13 cellular contexts compared by ENCODE assay signal in the genomic region with DNA sequence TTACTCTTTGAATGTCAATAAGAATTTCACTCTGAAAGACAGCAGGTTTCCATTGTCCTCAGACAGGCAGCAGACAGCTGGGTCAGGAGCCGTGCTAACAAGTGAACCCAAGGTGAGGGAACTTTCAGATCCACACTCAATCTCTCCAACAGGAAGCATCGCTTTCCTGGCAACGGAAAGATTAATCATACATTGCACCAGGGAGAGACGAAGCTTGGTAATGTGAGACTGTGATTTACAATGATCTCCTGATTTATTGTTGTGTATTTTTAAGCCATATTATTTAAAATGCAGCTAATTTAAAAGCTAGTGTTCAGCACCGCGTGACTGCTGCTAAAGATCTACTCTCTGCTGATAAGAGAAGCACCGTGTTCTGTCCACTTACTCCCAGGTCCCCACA. TPM values are rescaled to one million over a fixed set of nuclear protein-coding genes. Genes with fewer than 3 reads are reported as not detected.
DNase-seq lines count a peak whose midpoint lies in the region; ATAC-seq, FAIRE-seq and TF ChIP-seq lines count a peak whose summit lies in the region.
"Had no signal": no experiment of that assay in that cellular context is flagged by ENCODE, and none has a peak within 500 bp of the region (broad histone marks: within the 10 kb centered on the region; RNA-seq: fewer than 3 reads in every experiment).

No MANE protein-coding gene starts in this region.

- intact Hi-C loops in body of pancreas (cut with DNase I) (no loop called here), colonic mucosa (cut with DNase I) (no loop called here)
- intact Hi-C loops in CD4-positive, alpha-beta memory T cell (cut with micrococcal nuclease), result no loop called here

- peaks cover 12% of the 10 kb centered on the region for H3K4me1 ChIP-seq in ACC112 (ENCODE audit: control insufficient read depth, insufficient read depth, low read length, unreplicated experiment)
- H3K4me1 ChIP-seq in body of pancreas, result peaks cover 31% of the 10 kb centered on the region
- peaks cover 11% of the 10 kb centered on the region for H3K4me1 ChIP-seq in CD4-positive, alpha-beta memory T cell (ENCODE audit: insufficient read depth, low read length)
- no peaks in the 10 kb centered on the region for H3K4me1 ChIP-seq in colonic mucosa

- H2AFZ ChIP-seq in ACC112 (ENCODE audit: low read length, unreplicated experiment), result peak overlapping the region; percentile 40

- H3K9me3 ChIP-seq in body of pancreas (no peaks in the 10 kb centered on the region), colonic mucosa (no peaks in the 10 kb centered on the region)
- H3K9me3 ChIP-seq in CD4-positive, alpha-beta memory T cell (ENCODE audit: control insufficient read depth in 1 of 2, low read length in 2 of 2), result no peaks in the 10 kb centered on the region
- H3K9me3 ChIP-seq: BLaER1 treated with 17β-estradiol and CSF1 and Interleukin-3, amounts not matched to agents 10 nM and 100 nM had no signal

- CTCF ChIA-PET in CD4-positive, alpha-beta memory T cell (lab: Charles Lee; ENCODE audit: partially characterized antibody), result no interaction called here

- POLR2A ChIA-PET in CD4-positive, alpha-beta memory T cell (lab: Charles Lee; ENCODE audit: partially characterized antibody), result no interaction called here

- 5 to 12% methylated on average over 7 of the region's 7 CpGs for WGBS in body of pancreas, 2 donors

- no peak overlapping the region for H3K9ac ChIP-seq in colonic mucosa (ENCODE audit: low read depth in 2 of 2, low read length in 2 of 2)
- H3K9ac ChIP-seq: BLaER1 treated with 17β-estradiol and CSF1 and Interleukin-3, amounts not matched to agents 10 nM and 100 nM had no signal

- H3K36me3 ChIP-seq in ACC112 (ENCODE audit: insufficient read depth, low read length), result no peaks in the 10 kb centered on the region
- no peaks in the 10 kb centered on the region for H3K36me3 ChIP-seq in body of pancreas (replicated peaks in 1 of 2; ENCODE audit: insufficient read depth in 1 of 2, low read depth in 2 of 2)
- H3K36me3 ChIP-seq in CD4-positive, alpha-beta memory T cell (ENCODE audit: insufficient read depth, low read length), result no peaks in the 10 kb centered on the region
- H3K36me3 ChIP-seq in colonic mucosa, result no peaks in the 10 kb centered on the region
- H3K36me3 ChIP-seq: BLaER1 treated with 17β-estradiol and CSF1 and Interleukin-3, amounts not matched to agents 10 nM and 100 nM had no signal

- no peak overlapping the region for H3K4me3 ChIP-seq in ACC112 (ENCODE audit: low read depth, low read length)
- 0 out of 2 replicates have a peak overlapping the region, but pooled peaks have one; percentile 14 for H3K4me3 ChIP-seq in LNCaP clone FGC (ENCODE audit: low read depth, low read length)
- H3K4me3 ChIP-seq in body of pancreas, result no peak overlapping the region
- no peak overlapping the region for H3K4me3 ChIP-seq in CD4-positive, alpha-beta memory T cell (ENCODE audit: low read length in 2 of 2)
- no peak overlapping the region for H3K4me3 ChIP-seq in colonic mucosa
- H3K4me3 ChIP-seq: BLaER1 treated with 17β-estradiol and CSF1 and Interleukin-3, amounts not matched to agents 10 nM and 100 nM had no signal

- DNase-seq in LNCaP clone FGC (ENCODE audit: low read depth), result peak; percentile 92
- DNase-seq in body of pancreas, result no peak
- DNase-seq in kidney tubule cell (ENCODE audit: low spot score), result peak; percentile 44
- no peak for DNase-seq in CD4-positive, alpha-beta memory T cell
- DNase-seq in colonic mucosa, result no peak
- DNase-seq in GM12892 (ENCODE audit: insufficient read length), result no peak
- DNase-seq: activated T-cell treated with anti-CD3 and anti-CD28 coated beads, Interleukin-2, amount 50 U/mL, for 48 hours; effector CD8-positive, alpha-beta T cell; GDM1; retina had no signal

- H3K27ac Mint-ChIP-seq in CD4-positive, alpha-beta memory T cell, result peak overlapping the region in 3 of 7 donors; percentile 23 to 73 (median 44)

- H3K9me3 Mint-ChIP-seq in CD4-positive, alpha-beta memory T cell, result no peaks in the 10 kb centered on the region

- FAIRE-seq in GM12892 (lab: Jason Lieb, UNC), result no peak

- H3K27ac ChIP-seq in ACC112 (ENCODE audit: low read depth, low read length) (no peak overlapping the region), body of pancreas (peak overlapping the region in 2 of 4 donors; percentile 58 to 59), colonic mucosa (no peak overlapping the region)
- H3K27ac ChIP-seq in CD4-positive, alpha-beta memory T cell (ENCODE audit: low read depth, low read length), result no peak overlapping the region
- H3K27ac ChIP-seq: BLaER1 treated with 17β-estradiol and CSF1 and Interleukin-3, amounts not matched to agents 10 nM and 100 nM had no signal

- peak; percentile 47 for ATAC-seq in body of pancreas
- no peak for ATAC-seq in HG03280 (IDR thresholded peaks at IDR 0.05; ENCODE audit: unreplicated experiment)

- H3K79me2 ChIP-seq in ACC112 (ENCODE audit: control insufficient read depth, insufficient read depth, low read length, unreplicated experiment), result no peaks in the 10 kb centered on the region

- TF ChIP-seq POLR2A in body of pancreas (IDR thresholded peaks at IDR 0.05) (no peak), GM12892 (IDR thresholded peaks at IDR 0.05; ENCODE audit: low read depth, low read length) (no peak)

- peaks cover 8 to 25% (median 17%) of the 10 kb centered on the region in 4 donors for H3K4me1 Mint-ChIP-seq in CD4-positive, alpha-beta memory T cell

- H3K4me3 Mint-ChIP-seq in CD4-positive, alpha-beta memory T cell, result no peak overlapping the region

- H3K36me3 Mint-ChIP-seq in CD4-positive, alpha-beta memory T cell, result no peaks in the 10 kb centered on the region

- peaks cover 0 to 8% of the 10 kb centered on the region in 2 donors for H3K27me3 Mint-ChIP-seq in CD4-positive, alpha-beta memory T cell

- H3K27me3 ChIP-seq in ACC112 (ENCODE audit: insufficient read depth, low read length) (no peaks in the 10 kb centered on the region), body of pancreas (no peaks in the 10 kb centered on the region), colonic mucosa (no peaks in the 10 kb centered on the region)
- H3K27me3 ChIP-seq in CD4-positive, alpha-beta memory T cell (ENCODE audit: insufficient read depth, low read length), result no peaks in the 10 kb centered on the region
- H3K27me3 ChIP-seq: BLaER1 treated with 17β-estradiol and CSF1 and Interleukin-3, amounts not matched to agents 10 nM and 100 nM had no signal

- TF ChIP-seq CTCF in LNCaP clone FGC (IDR thresholded peaks at IDR 0.05; ENCODE audit: control insufficient read depth, extremely low read depth, insufficient read depth) (no peak), body of pancreas (IDR thresholded peaks at IDR 0.05) (no peak), colonic mucosa (IDR thresholded peaks at IDR 0.05) (no peak)

RNA-seq across cellular contexts. Expression of a gene that starts 17.5 kb away (rescaled TPM):
- total RNA-seq in body of pancreas, result 10 to 100 TPM; 23.1 to 28.0 TPM
- 10 to 100 TPM; 31.4 to 32.5 TPM for total RNA-seq in CD4-positive, alpha-beta memory T cell
- polyA plus RNA-seq in CD4-positive, alpha-beta memory T cell, result 1 to 10 TPM in 1 of 2 donors, under 1 TPM in 1; 0.82 to 9.8 TPM
- total RNA-seq in colonic mucosa, result 10 to 100 TPM; 12.7 to 21.4 TPM
- polyA plus RNA-seq in GM12892 (2012; ENCODE audit: missing spikeins), result 16.0 TPM

RNA-seq across cellular contexts. Expression of a gene that starts 39.0 kb away (rescaled TPM):
- total RNA-seq in body of pancreas, result 10 to 100 TPM; 23.4 to 54.0 TPM
- 10 to 100 TPM; 73.9 to 97.4 TPM for total RNA-seq in CD4-positive, alpha-beta memory T cell
- 10 to 100 TPM; 35.3 to 36.6 TPM for polyA plus RNA-seq in CD4-positive, alpha-beta memory T cell
- 10 to 100 TPM; 41.4 to 42.0 TPM for total RNA-seq in colonic mucosa
- 19.0 TPM for polyA plus RNA-seq in GM12892 (2012; ENCODE audit: missing spikeins)

Comparison
In these comparisons a context has a peak if more than half of its experiments do, and no peak if none do; other contexts are left out.
1. DNase-seq: peak in LNCaP clone FGC (single experiment) and kidney tubule cell (single experiment); none in body of pancreas (0 of 4), CD4-positive, alpha-beta memory T cell (0 of 5), colonic mucosa (single experiment) and GM12892 (single experiment).